In the genomic region with DNA sequence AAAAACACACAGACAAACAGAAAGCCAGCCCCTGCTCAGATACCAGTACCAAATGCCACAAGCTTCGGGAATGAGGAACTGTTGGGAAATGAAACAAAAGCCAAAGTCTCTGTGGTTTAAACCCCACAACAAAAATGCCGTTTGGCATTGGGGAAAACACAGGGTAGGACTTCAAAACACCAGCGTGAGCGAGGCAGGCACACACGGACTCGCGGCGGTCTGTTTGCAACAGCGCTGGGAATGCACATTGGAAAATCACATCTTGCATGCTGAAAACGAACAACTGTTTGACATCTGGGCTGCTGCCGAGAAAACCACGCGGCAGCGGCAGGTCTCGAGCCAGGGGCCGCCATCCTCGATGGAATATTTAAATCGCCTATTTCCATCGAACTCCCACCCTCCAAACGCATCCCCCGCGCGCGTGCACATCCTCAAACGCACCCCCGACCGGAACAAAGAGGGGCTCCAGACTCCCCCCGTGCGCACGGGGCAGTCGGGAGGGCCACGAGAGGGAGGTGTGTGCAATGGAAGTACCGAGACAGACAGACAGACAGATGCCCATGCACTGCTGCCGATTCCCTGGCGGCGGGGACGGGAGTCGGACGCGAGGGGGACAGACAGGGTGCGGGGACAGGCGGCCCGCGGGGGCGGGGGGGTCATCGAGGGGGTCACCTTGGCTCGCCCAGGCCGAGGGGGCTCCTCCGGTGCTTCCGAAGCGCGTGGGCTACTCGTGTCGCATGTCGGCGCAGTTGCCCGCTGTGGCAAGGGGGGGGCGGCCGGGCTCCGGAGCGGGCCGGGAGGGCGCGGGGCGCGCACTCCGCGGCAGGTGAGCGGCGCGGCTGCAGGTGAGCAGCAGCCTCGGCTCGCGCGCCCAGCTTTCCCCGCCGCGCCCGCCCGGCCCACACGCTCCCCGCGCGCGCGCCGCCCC, we compare ENCODE assay signal across 8 cellular contexts. TPM values are rescaled to one million over a fixed set of nuclear protein-coding genes. Genes with fewer than 3 reads are reported as not detected.
DNase-seq lines count a peak whose midpoint lies in the region; ATAC-seq lines count a peak whose summit lies in the region.

A gene with protein sequence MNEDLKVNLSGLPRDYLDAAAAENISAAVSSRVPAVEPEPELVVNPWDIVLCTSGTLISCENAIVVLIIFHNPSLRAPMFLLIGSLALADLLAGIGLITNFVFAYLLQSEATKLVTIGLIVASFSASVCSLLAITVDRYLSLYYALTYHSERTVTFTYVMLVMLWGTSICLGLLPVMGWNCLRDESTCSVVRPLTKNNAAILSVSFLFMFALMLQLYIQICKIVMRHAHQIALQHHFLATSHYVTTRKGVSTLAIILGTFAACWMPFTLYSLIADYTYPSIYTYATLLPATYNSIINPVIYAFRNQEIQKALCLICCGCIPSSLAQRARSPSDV (minus strand): TSS at position 880 of the 928 bp plus-strand sequence. CDS start 959 bp downstream, outside the sequence.

- H3K4me3 ChIP-seq in iPS-20b (ENCODE audit: low read length): peak within 1 kb of the TSS; percentile 73

- no peak for ATAC-seq in activated T-helper 17 cell treated with anti-CD3 and anti-CD28 coated beads, Interleukin-2, amount 50 U/mL, for 72 hours (replicated peaks)
- peak; percentile 56 for ATAC-seq in stimulated activated naive CD8-positive, alpha-beta T cell treated with anti-CD3 and anti-CD28 coated beads, Interleukin-15, amount 100 ng/mL, for 72 hours

- H3K4me1 ChIP-seq in iPS-20b (ENCODE audit: insufficient read depth, low read length): no peaks in the 10 kb centered on the region

- H3K36me3 ChIP-seq in iPS-20b (ENCODE audit: insufficient read depth, low read depth, low read length): no peaks in the 10 kb centered on the region

- no peaks in the 10 kb centered on the region for H3K4me1 Mint-ChIP-seq in activated T-helper 17 cell treated with anti-CD3 and anti-CD28 coated beads, Interleukin-2, amount 50 U/mL, for 72 hours
- peaks cover 13% of the 10 kb centered on the region for H3K4me1 Mint-ChIP-seq in stimulated activated naive CD8-positive, alpha-beta T cell treated with anti-CD3 and anti-CD28 coated beads, Interleukin-15, amount 100 ng/mL, for 72 hours

- H3K9me3 Mint-ChIP-seq in activated T-helper 17 cell treated with anti-CD3 and anti-CD28 coated beads, Interleukin-2, amount 50 U/mL, for 72 hours: no peaks in the 10 kb centered on the region
- no peaks in the 10 kb centered on the region for H3K9me3 Mint-ChIP-seq in stimulated activated naive CD8-positive, alpha-beta T cell treated with anti-CD3 and anti-CD28 coated beads, Interleukin-15, amount 100 ng/mL, for 72 hours

- peak; percentile 19 to 37 for DNase-seq in NCI-H524 (lab: John Stamatoyannopoulos, UW)
- DNase-seq in NCI-H524 treated with DMSO at 0.1 percent for 48 hours (lab: John Stamatoyannopoulos, UW): no peak
- no peak for DNase-seq in stimulated activated naive CD8-positive, alpha-beta T cell treated with anti-CD3 and anti-CD28 coated beads, Interleukin-15, amount 100 ng/mL, for 72 hours
- no peak for DNase-seq in mesenteric fat pad (ENCODE audit: low spot score)
- no peak for DNase-seq in GM19240 (ENCODE audit: insufficient read length, low spot score)
- no peak for DNase-seq in NCI-H82 (lab: John Stamatoyannopoulos, UW)

- peaks cover 85% of the 10 kb centered on the region for H3K27me3 ChIP-seq in iPS-20b (ENCODE audit: insufficient read depth, low read length)

- H3K9ac ChIP-seq in iPS-20b (ENCODE audit: low read depth, low read length): no peak within 1 kb of the TSS

- H3K4me3 Mint-ChIP-seq in activated T-helper 17 cell treated with anti-CD3 and anti-CD28 coated beads, Interleukin-2, amount 50 U/mL, for 72 hours: peak within 1 kb of the TSS; percentile 36
- peak within 1 kb of the TSS; percentile 70 to 87 for H3K4me3 Mint-ChIP-seq in stimulated activated naive CD8-positive, alpha-beta T cell treated with anti-CD3 and anti-CD28 coated beads, Interleukin-15, amount 100 ng/mL, for 72 hours

- H3K36me3 Mint-ChIP-seq in activated T-helper 17 cell treated with anti-CD3 and anti-CD28 coated beads, Interleukin-2, amount 50 U/mL, for 72 hours (ENCODE audit: low read depth): no peaks in the 10 kb centered on the region

- no peaks in the 10 kb centered on the region for H3K9me3 ChIP-seq in iPS-20b (ENCODE audit: insufficient read depth, low read depth, low read length)

- H3K27ac Mint-ChIP-seq in activated T-helper 17 cell treated with anti-CD3 and anti-CD28 coated beads, Interleukin-2, amount 50 U/mL, for 72 hours: no peak within 1 kb of the TSS
- no peak within 1 kb of the TSS for H3K27ac Mint-ChIP-seq in stimulated activated naive CD8-positive, alpha-beta T cell treated with anti-CD3 and anti-CD28 coated beads, Interleukin-15, amount 100 ng/mL, for 72 hours

- no peak within 1 kb of the TSS for H3K27ac ChIP-seq in iPS-20b (ENCODE audit: low read length)

- peaks cover 58% of the 10 kb centered on the region for H3K27me3 Mint-ChIP-seq in activated T-helper 17 cell treated with anti-CD3 and anti-CD28 coated beads, Interleukin-2, amount 50 U/mL, for 72 hours
- H3K27me3 Mint-ChIP-seq in stimulated activated naive CD8-positive, alpha-beta T cell treated with anti-CD3 and anti-CD28 coated beads, Interleukin-15, amount 100 ng/mL, for 72 hours: peaks cover 63% of the 10 kb centered on the region

RNA-seq across cellular contexts. Expression of the gene that starts here (rescaled TPM):
- total RNA-seq in activated T-helper 17 cell treated with anti-CD3 and anti-CD28 coated beads, Interleukin-2, amount 50 U/mL, for 72 hours: not detected
- total RNA-seq in mesenteric fat pad: not detected

Comparison
In these comparisons a context has a peak if more than half of its experiments do, and no peak if none do; other contexts are left out.
1. DNase-seq: peak in NCI-H524 (2 of 2); none in NCI-H524 treated with DMSO at 0.1 percent for 48 hours (single experiment), stimulated activated naive CD8-positive, alpha-beta T cell treated with anti-CD3 and anti-CD28 coated beads, Interleukin-15, amount 100 ng/mL, for 72 hours (0 of 2), mesenteric fat pad (single experiment), GM19240 (single experiment) and NCI-H82 (single experiment).